Comparison of ENCODE assay signal across 8 cellular contexts in genomic region chr2:231687133-231687852, GRCh38. TPM values are rescaled to one million over a fixed set of nuclear protein-coding genes. Genes with fewer than 3 reads are reported as not detected.
DNase-seq lines count a peak whose midpoint lies in the region; ATAC-seq and TF ChIP-seq lines count a peak whose summit lies in the region.

No MANE protein-coding gene starts in this region.

- DNase-seq in GM12865 (ENCODE audit: low read depth) (peak; percentile 71), NCI-H526 treated with DMSO at 0.1 percent for 48 hours (lab: John Stamatoyannopoulos, UW) (peak; percentile 56), epidermal melanocyte (ENCODE audit: insufficient read length, low spot score) (peak; percentile 40), substantia nigra (lab: John Stamatoyannopoulos, UW) (peak; percentile 40 to 91 (median 80)), NCI-H1048 (lab: John Stamatoyannopoulos, UW) (no peak)
- peak; percentile 79 for DNase-seq in activated CD8-positive, alpha-beta T cell treated with anti-CD3 and anti-CD28 coated beads for 36 hours
- peak; percentile 52 to 87 (median 66) for DNase-seq in naive thymus-derived CD8-positive, alpha-beta T cell

- intact Hi-C loops in activated CD8-positive, alpha-beta T cell treated with anti-CD3 and anti-CD28 coated beads for 36 hours (cut with micrococcal nuclease): no loop called here

- peaks cover 8% of the 10 kb centered on the region for H3K4me1 Mint-ChIP-seq in activated CD8-positive, alpha-beta T cell treated with anti-CD3 and anti-CD28 coated beads for 36 hours (ENCODE audit: low read depth)
- peaks cover 5 to 17% (median 13%) of the 10 kb centered on the region in 4 donors for H3K4me1 Mint-ChIP-seq in naive thymus-derived CD8-positive, alpha-beta T cell

- H3K27me3 Mint-ChIP-seq in activated CD8-positive, alpha-beta T cell treated with anti-CD3 and anti-CD28 coated beads for 36 hours: peaks cover 7% of the 10 kb centered on the region
- H3K27me3 Mint-ChIP-seq in naive thymus-derived CD8-positive, alpha-beta T cell: peaks cover 0 to 12% (median 7%) of the 10 kb centered on the region in 5 donors

- CTCF ChIA-PET in activated CD8-positive, alpha-beta T cell treated with anti-CD3 and anti-CD28 coated beads for 36 hours (lab: Charles Lee): interaction anchor here (0.7 to 11.1 kb wide), 11 partner anchors 10 to 99 kb away, joined by 3 to 176 read pairs (median 4); partner anchors contain the start of genes COPS7B and PTMA

- H3K27ac ChIP-seq in substantia nigra (ENCODE audit: low read depth, low read length, poor library complexity, severe bottlenecking): peak overlapping the region; percentile 100

- peak; percentile 81 for TF ChIP-seq CTCF in GM12865 (IDR thresholded peaks at IDR 0.05; ENCODE audit: insufficient read depth, low read depth, low read length, missing control alignments)
- TF ChIP-seq CTCF in activated CD8-positive, alpha-beta T cell treated with anti-CD3 and anti-CD28 coated beads for 36 hours (IDR thresholded peaks at IDR 0.05): peak; percentile 71

- ATAC-seq in HG02623 (IDR thresholded peaks at IDR 0.05; ENCODE audit: unreplicated experiment): peak; percentile 66
- peak; percentile 93 for ATAC-seq in activated CD8-positive, alpha-beta T cell treated with anti-CD3 and anti-CD28 coated beads for 36 hours
- peak; percentile 95 to 98 for ATAC-seq in naive thymus-derived CD8-positive, alpha-beta T cell

- POLR2A ChIA-PET in activated CD8-positive, alpha-beta T cell treated with anti-CD3 and anti-CD28 coated beads for 36 hours (lab: Charles Lee): interaction anchor here (1.4 to 5.6 kb wide), 4 partner anchors 21 to 27 kb away, joined by 6 to 55 read pairs (median 8); partner anchors contain the start of gene PTMA
- POLR2A ChIA-PET in naive thymus-derived CD8-positive, alpha-beta T cell (lab: Charles Lee): interaction anchor here (0.5 to 11.2 kb wide), 4 partner anchors 10 to 27 kb away, joined by 3 to 124 read pairs (median 44); partner anchors contain the start of gene PTMA

- H3K36me3 Mint-ChIP-seq in activated CD8-positive, alpha-beta T cell treated with anti-CD3 and anti-CD28 coated beads for 36 hours (ENCODE audit: low read depth): no peaks in the 10 kb centered on the region
- H3K36me3 Mint-ChIP-seq in naive thymus-derived CD8-positive, alpha-beta T cell: no peaks in the 10 kb centered on the region

- no peaks in the 10 kb centered on the region for H3K9me3 Mint-ChIP-seq in activated CD8-positive, alpha-beta T cell treated with anti-CD3 and anti-CD28 coated beads for 36 hours
- no peaks in the 10 kb centered on the region for H3K9me3 Mint-ChIP-seq in naive thymus-derived CD8-positive, alpha-beta T cell

- no peak overlapping the region for H3K4me3 ChIP-seq in GM12865 (ENCODE audit: low read depth, low read length)

- peak overlapping the region; percentile 1 for H3K4me3 Mint-ChIP-seq in activated CD8-positive, alpha-beta T cell treated with anti-CD3 and anti-CD28 coated beads for 36 hours
- H3K4me3 Mint-ChIP-seq in naive thymus-derived CD8-positive, alpha-beta T cell: no peak overlapping the region

- H3K27ac Mint-ChIP-seq in activated CD8-positive, alpha-beta T cell treated with anti-CD3 and anti-CD28 coated beads for 36 hours: no peak overlapping the region
- H3K27ac Mint-ChIP-seq in naive thymus-derived CD8-positive, alpha-beta T cell: peak overlapping the region in 5 of 10 donors; percentile 27 to 64 (median 41)

RNA-seq across cellular contexts. Expression of gene PTMA, which starts 21.0 kb away (rescaled TPM):
- total RNA-seq in activated CD8-positive, alpha-beta T cell treated with anti-CD3 and anti-CD28 coated beads for 36 hours: 1,000 to 10,000 TPM; 2,463 to 2,468 TPM
- total RNA-seq in naive thymus-derived CD8-positive, alpha-beta T cell: 1,000 to 10,000 TPM; 1,008 to 1,051 TPM
- polyA plus RNA-seq in naive thymus-derived CD8-positive, alpha-beta T cell: 1,000 to 10,000 TPM; 1,851 to 2,224 (median 2,052) TPM
